ENCODE assay signal across 1 cellular context in the genomic region with DNA sequence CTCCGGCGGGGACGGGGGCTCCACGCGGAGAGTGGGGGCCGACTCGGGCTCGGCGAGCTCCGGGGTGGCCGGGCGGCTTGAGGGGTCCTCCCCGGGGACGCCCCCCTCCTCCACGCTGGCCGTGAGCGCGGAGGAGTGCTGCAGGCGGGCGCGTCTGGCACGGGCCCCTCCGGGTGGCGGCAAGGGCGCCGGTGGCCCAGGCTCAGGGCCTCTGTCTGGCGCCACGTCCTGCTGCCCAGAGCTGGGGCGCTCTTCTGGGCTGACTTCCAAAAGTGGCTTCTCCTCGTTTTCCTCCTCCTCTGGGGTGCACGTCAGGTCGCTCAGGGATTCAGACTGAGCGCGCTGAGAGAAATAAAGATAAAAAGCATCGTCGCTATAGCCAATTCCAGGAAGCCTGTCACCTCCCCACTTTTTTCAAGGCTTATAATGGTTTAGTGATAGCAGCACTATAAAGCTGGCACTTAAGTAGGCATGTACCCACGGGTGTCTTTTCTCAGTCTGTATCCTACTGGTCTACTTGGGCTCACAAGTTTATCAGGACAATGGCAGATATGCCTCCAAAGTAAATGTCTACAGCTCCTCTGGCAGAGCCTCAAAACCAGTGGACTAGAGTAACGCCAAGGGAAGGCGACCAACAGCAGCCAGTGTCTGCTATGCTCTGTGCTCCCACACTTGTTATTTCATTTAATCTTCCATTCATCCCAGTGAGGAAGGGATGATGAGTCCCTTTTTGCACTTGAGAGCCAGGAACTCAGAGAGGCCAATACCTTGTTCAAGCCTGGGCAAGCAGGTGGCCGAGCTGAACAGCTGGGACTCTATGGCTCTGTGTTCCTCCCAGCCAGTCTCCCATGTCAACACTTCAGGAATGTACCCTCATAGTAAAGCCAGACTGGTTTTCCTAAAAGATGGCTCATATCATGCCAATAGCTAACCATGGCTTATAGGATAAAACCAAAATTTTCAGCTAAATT.
TF ChIP-seq lines count a peak whose summit lies in the region.

No MANE protein-coding gene starts in this region.

TF ChIP-seq in GM23338, 12 proteins besides CTCF, POLR2A, EP300 and RAD21 (continued from another document):
- TF ChIP-seq, protein P1, sequence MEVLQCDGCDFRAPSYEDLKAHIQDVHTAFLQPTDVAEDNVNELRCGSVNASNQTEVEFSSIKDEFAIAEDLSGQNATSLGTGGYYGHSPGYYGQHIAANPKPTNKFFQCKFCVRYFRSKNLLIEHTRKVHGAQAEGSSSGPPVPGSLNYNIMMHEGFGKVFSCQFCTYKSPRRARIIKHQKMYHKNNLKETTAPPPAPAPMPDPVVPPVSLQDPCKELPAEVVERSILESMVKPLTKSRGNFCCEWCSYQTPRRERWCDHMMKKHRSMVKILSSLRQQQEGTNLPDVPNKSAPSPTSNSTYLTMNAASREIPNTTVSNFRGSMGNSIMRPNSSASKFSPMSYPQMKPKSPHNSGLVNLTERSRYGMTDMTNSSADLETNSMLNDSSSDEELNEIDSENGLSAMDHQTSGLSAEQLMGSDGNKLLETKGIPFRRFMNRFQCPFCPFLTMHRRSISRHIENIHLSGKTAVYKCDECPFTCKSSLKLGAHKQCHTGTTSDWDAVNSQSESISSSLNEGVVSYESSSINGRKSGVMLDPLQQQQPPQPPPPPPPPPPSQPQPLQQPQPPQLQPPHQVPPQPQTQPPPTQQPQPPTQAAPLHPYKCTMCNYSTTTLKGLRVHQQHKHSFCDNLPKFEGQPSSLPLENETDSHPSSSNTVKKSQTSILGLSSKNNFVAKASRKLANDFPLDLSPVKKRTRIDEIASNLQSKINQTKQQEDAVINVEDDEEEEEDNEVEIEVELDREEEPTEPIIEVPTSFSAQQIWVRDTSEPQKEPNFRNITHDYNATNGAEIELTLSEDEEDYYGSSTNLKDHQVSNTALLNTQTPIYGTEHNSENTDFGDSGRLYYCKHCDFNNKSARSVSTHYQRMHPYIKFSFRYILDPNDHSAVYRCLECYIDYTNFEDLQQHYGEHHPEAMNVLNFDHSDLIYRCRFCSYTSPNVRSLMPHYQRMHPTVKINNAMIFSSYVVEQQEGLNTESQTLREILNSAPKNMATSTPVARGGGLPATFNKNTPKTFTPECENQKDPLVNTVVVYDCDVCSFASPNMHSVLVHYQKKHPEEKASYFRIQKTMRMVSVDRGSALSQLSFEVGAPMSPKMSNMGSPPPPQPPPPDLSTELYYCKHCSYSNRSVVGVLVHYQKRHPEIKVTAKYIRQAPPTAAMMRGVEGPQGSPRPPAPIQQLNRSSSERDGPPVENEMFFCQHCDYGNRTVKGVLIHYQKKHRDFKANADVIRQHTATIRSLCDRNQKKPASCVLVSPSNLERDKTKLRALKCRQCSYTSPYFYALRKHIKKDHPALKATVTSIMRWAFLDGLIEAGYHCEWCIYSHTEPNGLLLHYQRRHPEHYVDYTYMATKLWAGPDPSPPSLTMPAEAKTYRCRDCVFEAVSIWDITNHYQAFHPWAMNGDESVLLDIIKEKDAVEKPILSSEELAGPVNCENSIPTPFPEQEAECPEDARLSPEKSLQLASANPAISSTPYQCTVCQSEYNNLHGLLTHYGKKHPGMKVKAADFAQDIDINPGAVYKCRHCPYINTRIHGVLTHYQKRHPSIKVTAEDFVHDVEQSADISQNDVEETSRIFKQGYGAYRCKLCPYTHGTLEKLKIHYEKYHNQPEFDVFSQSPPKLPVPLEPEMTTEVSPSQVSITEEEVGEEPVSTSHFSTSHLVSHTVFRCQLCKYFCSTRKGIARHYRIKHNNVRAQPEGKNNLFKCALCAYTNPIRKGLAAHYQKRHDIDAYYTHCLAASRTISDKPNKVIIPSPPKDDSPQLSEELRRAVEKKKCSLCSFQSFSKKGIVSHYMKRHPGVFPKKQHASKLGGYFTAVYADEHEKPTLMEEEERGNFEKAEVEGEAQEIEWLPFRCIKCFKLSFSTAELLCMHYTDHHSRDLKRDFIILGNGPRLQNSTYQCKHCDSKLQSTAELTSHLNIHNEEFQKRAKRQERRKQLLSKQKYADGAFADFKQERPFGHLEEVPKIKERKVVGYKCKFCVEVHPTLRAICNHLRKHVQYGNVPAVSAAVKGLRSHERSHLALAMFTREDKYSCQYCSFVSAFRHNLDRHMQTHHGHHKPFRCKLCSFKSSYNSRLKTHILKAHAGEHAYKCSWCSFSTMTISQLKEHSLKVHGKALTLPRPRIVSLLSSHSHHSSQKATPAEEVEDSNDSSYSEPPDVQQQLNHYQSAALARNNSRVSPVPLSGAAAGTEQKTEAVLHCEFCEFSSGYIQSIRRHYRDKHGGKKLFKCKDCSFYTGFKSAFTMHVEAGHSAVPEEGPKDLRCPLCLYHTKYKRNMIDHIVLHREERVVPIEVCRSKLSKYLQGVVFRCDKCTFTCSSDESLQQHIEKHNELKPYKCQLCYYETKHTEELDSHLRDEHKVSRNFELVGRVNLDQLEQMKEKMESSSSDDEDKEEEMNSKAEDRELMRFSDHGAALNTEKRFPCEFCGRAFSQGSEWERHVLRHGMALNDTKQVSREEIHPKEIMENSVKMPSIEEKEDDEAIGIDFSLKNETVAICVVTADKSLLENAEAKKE (CRISPR knock-in tag; IDR thresholded peaks at IDR 0.05): no peak
- no peak for TF ChIP-seq ZNF331 (CRISPR knock-in tag; IDR thresholded peaks at IDR 0.05; ENCODE audit: low read depth)
- no peak for TF ChIP-seq EZH2 (IDR thresholded peaks at IDR 0.05; ENCODE audit: low read depth, unreplicated experiment)
